2 cellular contexts compared by ENCODE assay signal in the genomic region with DNA sequence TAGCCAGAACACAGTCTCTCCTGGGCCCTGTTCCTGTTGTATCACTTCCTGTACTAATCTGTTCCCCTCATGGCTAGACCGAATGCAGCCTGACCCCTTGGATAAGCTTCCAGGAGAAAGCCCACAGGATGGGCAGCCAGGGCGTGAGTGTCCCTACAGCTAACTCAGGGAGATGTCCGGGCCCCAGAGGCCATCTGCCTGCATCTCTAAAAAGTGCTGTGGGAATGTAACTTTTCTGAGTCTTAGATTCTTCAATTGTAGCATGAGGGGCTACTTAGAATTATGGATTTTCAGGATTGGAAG.
TF ChIP-seq lines count a peak whose summit lies in the region.

No MANE protein-coding gene starts in this region.

TF ChIP-seq in H1, 55 proteins besides CTCF, POLR2A, EP300 and RAD21:
- TF ChIP-seq MAFK (IDR thresholded peaks at IDR 0.05; ENCODE audit: low read depth, low read length) (no peak), ASH2L (IDR thresholded peaks at IDR 0.05; ENCODE audit: low read length) (no peak), SIRT6 (IDR thresholded peaks at IDR 0.05; ENCODE audit: low read length) (no peak), BACH1 (IDR thresholded peaks at IDR 0.05; ENCODE audit: low read length) (no peak), TEAD4 (IDR thresholded peaks at IDR 0.05; ENCODE audit: low read depth, low read length) (no peak), ZNF274 (IDR thresholded peaks at IDR 0.05; ENCODE audit: borderline replicate concordance, extremely low read depth, low read length) (no peak), KDM1A (IDR thresholded peaks at IDR 0.05; ENCODE audit: borderline replicate concordance, low read length) (no peak), SRF (IDR thresholded peaks at IDR 0.05; ENCODE audit: low read depth, low read length) (no peak), POU5F1 (IDR thresholded peaks at IDR 0.05; ENCODE audit: low read depth, low read length) (no peak), TBP (IDR thresholded peaks at IDR 0.05; ENCODE audit: low read depth, low read length) (no peak), BRCA1 (IDR thresholded peaks at IDR 0.05; ENCODE audit: low read depth, low read length) (no peak), NANOG (IDR thresholded peaks at IDR 0.05; ENCODE audit: insufficient read depth, low read depth, low read length, poor library complexity, severe bottlenecking) (no peak)
- TF ChIP-seq, protein P1, sequence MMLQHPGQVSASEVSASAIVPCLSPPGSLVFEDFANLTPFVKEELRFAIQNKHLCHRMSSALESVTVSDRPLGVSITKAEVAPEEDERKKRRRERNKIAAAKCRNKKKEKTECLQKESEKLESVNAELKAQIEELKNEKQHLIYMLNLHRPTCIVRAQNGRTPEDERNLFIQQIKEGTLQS (IDR thresholded peaks at IDR 0.05; ENCODE audit: insufficient read depth, low read depth, low read length): no peak

TF ChIP-seq in neural cell, 6 proteins besides CTCF, POLR2A, EP300 and RAD21:
- no peak for TF ChIP-seq TAF1 (IDR thresholded peaks at IDR 0.05; ENCODE audit: low read depth)
- no peak for TF ChIP-seq EZH2 (IDR thresholded peaks at IDR 0.05; ENCODE audit: borderline replicate concordance, insufficient read depth, low read length, poor library complexity, severe bottlenecking)
- TF ChIP-seq, protein P2, sequence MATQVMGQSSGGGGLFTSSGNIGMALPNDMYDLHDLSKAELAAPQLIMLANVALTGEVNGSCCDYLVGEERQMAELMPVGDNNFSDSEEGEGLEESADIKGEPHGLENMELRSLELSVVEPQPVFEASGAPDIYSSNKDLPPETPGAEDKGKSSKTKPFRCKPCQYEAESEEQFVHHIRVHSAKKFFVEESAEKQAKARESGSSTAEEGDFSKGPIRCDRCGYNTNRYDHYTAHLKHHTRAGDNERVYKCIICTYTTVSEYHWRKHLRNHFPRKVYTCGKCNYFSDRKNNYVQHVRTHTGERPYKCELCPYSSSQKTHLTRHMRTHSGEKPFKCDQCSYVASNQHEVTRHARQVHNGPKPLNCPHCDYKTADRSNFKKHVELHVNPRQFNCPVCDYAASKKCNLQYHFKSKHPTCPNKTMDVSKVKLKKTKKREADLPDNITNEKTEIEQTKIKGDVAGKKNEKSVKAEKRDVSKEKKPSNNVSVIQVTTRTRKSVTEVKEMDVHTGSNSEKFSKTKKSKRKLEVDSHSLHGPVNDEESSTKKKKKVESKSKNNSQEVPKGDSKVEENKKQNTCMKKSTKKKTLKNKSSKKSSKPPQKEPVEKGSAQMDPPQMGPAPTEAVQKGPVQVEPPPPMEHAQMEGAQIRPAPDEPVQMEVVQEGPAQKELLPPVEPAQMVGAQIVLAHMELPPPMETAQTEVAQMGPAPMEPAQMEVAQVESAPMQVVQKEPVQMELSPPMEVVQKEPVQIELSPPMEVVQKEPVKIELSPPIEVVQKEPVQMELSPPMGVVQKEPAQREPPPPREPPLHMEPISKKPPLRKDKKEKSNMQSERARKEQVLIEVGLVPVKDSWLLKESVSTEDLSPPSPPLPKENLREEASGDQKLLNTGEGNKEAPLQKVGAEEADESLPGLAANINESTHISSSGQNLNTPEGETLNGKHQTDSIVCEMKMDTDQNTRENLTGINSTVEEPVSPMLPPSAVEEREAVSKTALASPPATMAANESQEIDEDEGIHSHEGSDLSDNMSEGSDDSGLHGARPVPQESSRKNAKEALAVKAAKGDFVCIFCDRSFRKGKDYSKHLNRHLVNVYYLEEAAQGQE (IDR thresholded peaks at IDR 0.05; ENCODE audit: borderline replicate concordance): no peak
- TF ChIP-seq MXI1 (conservative IDR thresholded peaks at IDR 0.05; ENCODE audit: poor library complexity, severe bottlenecking): no peak
- no peak for TF ChIP-seq SMC3 (conservative IDR thresholded peaks at IDR 0.05; ENCODE audit: poor library complexity)
- TF ChIP-seq POLR2AphosphoS5 (IDR thresholded peaks at IDR 0.05): no peak
